28 cellular contexts compared by ENCODE assay signal in genomic region chr2:97891611-97892010, GRCh38.
"Had no signal": no experiment of that assay in that cellular context is flagged by ENCODE, and none has a peak within 500 bp of the region (broad histone marks: within the 10 kb centered on the region; RNA-seq: fewer than 3 reads in every experiment).

No MANE protein-coding gene starts in this region.

- H2AFZ ChIP-seq: hepatocyte had no signal

- H3K36me3 ChIP-seq: prostate gland had no signal

- H3K79me2 ChIP-seq: hepatocyte had no signal

- H3K9me3 ChIP-seq: pancreas, prostate gland, testis, thyroid gland, transverse colon had no signal

- H3K27me3 Mint-ChIP-seq: naive thymus-derived CD4-positive, alpha-beta T cell; natural killer cell treated with Interleukin-12 subunit alpha and Interleukin-12 subunit beta and Interleukin-15 and Interleukin-18, amount 100 ng/mL, for 72 hours; stimulated activated naive B cell treated with anti-CD40 and anti-IgM and Interleukin-4, amounts not matched to agents 10 μg/mL and 1 μg/mL and 100 μg/mL, for 72 hours had no signal

- H3K4me3 ChIP-seq: hepatocyte, left ventricle myocardium inferior, lung, mucosa of descending colon, pancreas, prostate gland, skin epidermis, stomach, testis, thyroid gland, transverse colon, upper lobe of left lung, vagina had no signal

- H3K27me3 ChIP-seq: hepatocyte, pancreas, stomach, testis, thyroid gland, transverse colon, upper lobe of left lung, vagina had no signal

- ATAC-seq: mucosa of descending colon; naive thymus-derived CD4-positive, alpha-beta T cell; natural killer cell treated with Interleukin-12 subunit alpha and Interleukin-12 subunit beta and Interleukin-15 and Interleukin-18, amount 100 ng/mL, for 72 hours; pancreas; right cardiac atrium; sciatic nerve; stimulated activated naive B cell treated with anti-CD40 and anti-IgM and Interleukin-4, amounts not matched to agents 10 μg/mL and 1 μg/mL and 100 μg/mL, for 72 hours; stimulated activated naive CD8-positive, alpha-beta T cell treated with anti-CD3 and anti-CD28 coated beads, Interleukin-15, Interleukin-2, amounts not matched to agents 100 U/mL and 50 U/mL, for 24 hours had no signal

- H3K4me3 Mint-ChIP-seq: naive thymus-derived CD4-positive, alpha-beta T cell; natural killer cell treated with Interleukin-12 subunit alpha and Interleukin-12 subunit beta and Interleukin-15 and Interleukin-18, amount 100 ng/mL, for 72 hours; stimulated activated naive B cell treated with anti-CD40 and anti-IgM and Interleukin-4, amounts not matched to agents 10 μg/mL and 1 μg/mL and 100 μg/mL, for 72 hours had no signal

- H3K4me1 ChIP-seq: left ventricle myocardium inferior, pancreas, prostate gland, stomach, testis, thyroid gland, transverse colon, upper lobe of left lung, vagina had no signal

- H3K27ac ChIP-seq: hepatocyte, left ventricle myocardium inferior, pancreas, prostate gland, skin epidermis, stomach, testis, thyroid gland, transverse colon, upper lobe of left lung, vagina had no signal

- H3K27ac Mint-ChIP-seq: naive thymus-derived CD4-positive, alpha-beta T cell; natural killer cell treated with Interleukin-12 subunit alpha and Interleukin-12 subunit beta and Interleukin-15 and Interleukin-18, amount 100 ng/mL, for 72 hours had no signal

- H3K4me2 ChIP-seq: hepatocyte had no signal

- DNase-seq: islet precursor cell; left ventricle myocardium inferior; midbrain; mucosa of descending colon; naive thymus-derived CD4-positive, alpha-beta T cell; nucleus accumbens; pancreas; posterior cingulate gyrus; retina; right cardiac atrium; stimulated activated CD4-positive, alpha-beta T cell treated with anti-CD3 and anti-CD28 coated beads, Interleukin-12 subunit alpha, Interleukin-12 subunit beta, amount 100 ng/mL, for 4 hours; stimulated activated CD4-positive, alpha-beta T cell treated with anti-CD3 and anti-CD28 coated beads, Interleukin-15, amount 100 ng/mL, for 24 hours; stimulated activated CD4-positive, alpha-beta T cell treated with anti-CD3 and anti-CD28 coated beads, Interleukin-2, amount 100 ng/mL, for 24 hours; stimulated activated CD4-positive, alpha-beta T cell treated with anti-CD3 and anti-CD28 coated beads, Interleukin-4, amount 100 ng/mL, for 1 hour; stimulated activated naive B cell treated with anti-CD40 and anti-IgM and Interleukin-4, amounts not matched to agents 10 μg/mL and 1 μg/mL and 100 μg/mL, for 72 hours; stimulated activated naive CD8-positive, alpha-beta T cell treated with anti-CD3 and anti-CD28 coated beads, Interleukin-15, Interleukin-2, amounts not matched to agents 100 U/mL and 50 U/mL, for 24 hours; stomach; testis; thyroid gland; transverse colon; upper lobe of left lung had no signal
